ENCODE assay signal across 10 cellular contexts in genomic region chr10:6778992-6779701, GRCh38.
A peak's percentile ranks its signal among the peaks of the same experiment; 100 is the strongest.
DNase-seq lines count a peak whose midpoint lies in the region; ATAC-seq and TF ChIP-seq lines count a peak whose summit lies in the region.
"Had no signal": no experiment of that assay in that cellular context is flagged by ENCODE, and none has a peak within 500 bp of the region (broad histone marks: within the 10 kb centered on the region; RNA-seq: fewer than 3 reads in every experiment).

No MANE protein-coding gene starts in this region.

- DNase-seq in AG09309 (ENCODE audit: low read depth) (peak; percentile 83), LoVo (ENCODE audit: low spot score) (peak; percentile 42), dermis blood vessel endothelial cell (peak; percentile 51), mucosa of gallbladder (ENCODE audit: low spot score) (peak; percentile 33), NCI-H2196 (lab: John Stamatoyannopoulos, UW; ENCODE audit: unreplicated experiment) (no peak), ecto neural progenitor cell (ENCODE audit: low spot score) (no peak)
- no peak for DNase-seq in stimulated activated CD8-positive, alpha-beta memory T cell treated with anti-CD3 and anti-CD28 coated beads, Interleukin-4, amount 100 ng/mL, for 48 hours
- DNase-seq: NCI-H510A had no signal

- no peak for TF ChIP-seq CTCF in AG09309 (IDR thresholded peaks at IDR 0.05; ENCODE audit: control insufficient read depth, insufficient read depth, low read depth, low read length, missing control alignments)

- H3K4me3 ChIP-seq in AG09309 (ENCODE audit: control insufficient read depth, low read depth, low read length), result no peak overlapping the region
- H3K4me3 ChIP-seq: thyroid gland had no signal

- no peak for ATAC-seq in GM18517 (IDR thresholded peaks at IDR 0.05; ENCODE audit: unreplicated experiment)

Comparison
In these comparisons a context has a peak if more than half of its experiments do, and no peak if none do; other contexts are left out.
1. DNase-seq: peak in AG09309 (single experiment), LoVo (single experiment), dermis blood vessel endothelial cell (single experiment) and mucosa of gallbladder (single experiment); none in NCI-H2196 (single experiment), stimulated activated CD8-positive, alpha-beta memory T cell treated with anti-CD3 and anti-CD28 coated beads, Interleukin-4, amount 100 ng/mL, for 48 hours (single experiment) and ecto neural progenitor cell (single experiment).